Comparison of ENCODE assay signal across 8 cellular contexts in the genomic region with DNA sequence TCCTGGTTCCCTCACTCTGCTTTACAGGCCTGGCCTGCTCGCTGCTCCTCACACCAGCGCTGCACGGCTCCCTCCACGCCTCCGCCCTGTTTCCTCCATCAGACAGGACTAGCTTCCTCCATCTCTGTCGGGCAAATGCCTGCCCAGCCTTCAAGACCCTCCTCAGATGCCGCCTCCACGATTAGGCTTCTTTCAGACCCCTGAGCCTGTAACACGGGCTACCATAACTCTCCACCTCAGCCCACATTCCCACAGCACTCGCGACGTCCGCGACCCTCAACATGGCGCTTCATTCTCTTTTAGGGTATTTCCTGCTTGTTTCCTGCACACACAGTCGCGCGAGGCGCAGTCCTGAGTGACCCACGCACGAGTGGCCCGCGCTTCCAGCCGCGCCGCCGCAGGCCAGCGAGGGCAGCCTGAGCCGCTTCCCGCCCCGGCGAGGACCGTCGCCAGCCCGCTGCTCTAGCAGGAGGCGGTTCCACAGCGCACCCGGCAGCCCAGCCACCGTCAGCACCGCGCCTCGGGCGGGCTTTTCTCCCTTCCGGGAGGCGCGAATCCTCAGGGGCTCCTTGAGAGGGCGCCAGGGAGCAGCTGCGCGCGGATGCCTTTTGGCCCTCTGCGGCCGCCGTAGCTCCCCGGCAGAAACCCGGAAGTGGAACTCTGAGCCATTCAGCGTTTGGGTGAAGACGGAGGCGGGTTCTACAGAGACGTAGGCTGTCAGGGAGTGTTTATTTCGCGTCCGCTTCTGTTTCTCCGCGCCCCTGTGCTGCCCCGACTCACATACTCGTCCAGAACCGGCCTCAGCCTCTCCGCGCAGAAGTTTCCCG. TPM values are rescaled to one million over a fixed set of nuclear protein-coding genes. Genes with fewer than 3 reads are reported as not detected.
DNase-seq lines count a peak whose midpoint lies in the region; ATAC-seq lines count a peak whose summit lies in the region.

TSS of gene FRG1 (plus strand) at position 695 of the 827 bp plus-strand sequence. CDS start 138 bp downstream, outside the sequence.

- peaks cover 49 to 56% (median 51%) of the 10 kb centered on the region in 3 donors for H3K4me1 Mint-ChIP-seq in T-cell

- peaks cover 30% of the 10 kb centered on the region for H3K36me3 Mint-ChIP-seq in T-cell

- peak within 1 kb of the TSS; percentile 95 to 97 (median 97) for H3K4me3 Mint-ChIP-seq in T-cell

- peak; percentile 99 for ATAC-seq in GM18858 (IDR thresholded peaks at IDR 0.05; ENCODE audit: unreplicated experiment)
- peak; percentile 100 for ATAC-seq in HG03064 (IDR thresholded peaks at IDR 0.05; ENCODE audit: low read depth, unreplicated experiment)
- peak; percentile 94 to 98 (median 98) for ATAC-seq in T-cell (replicated peaks in 1 of 4)

- peaks cover 0 to 10% (median 7%) of the 10 kb centered on the region in 3 donors for H3K9me3 Mint-ChIP-seq in T-cell

- peaks cover 0 to 2% of the 10 kb centered on the region in 2 donors for H3K27me3 Mint-ChIP-seq in T-cell

- CTCF ChIA-PET in T-cell (lab: Charles Lee), result no interaction called here

- DNase-seq in T-cell (peak; percentile 91 to 98 (median 96)), T47D (ENCODE audit: low read depth in 1 of 2, low spot score in 1 of 2) (peak; percentile 46 to 95), inferior parietal cortex (ENCODE audit: extremely low spot score) (peak; percentile 91), NCI-H2081 treated with DMSO at 0.1 percent for 48 hours (lab: John Stamatoyannopoulos, UW) (no peak), AML-193 (lab: John Stamatoyannopoulos, UW) (no peak)
- peak; percentile 96 to 97 for DNase-seq in stimulated activated CD4-positive, alpha-beta T cell treated with anti-CD3 and anti-CD28 coated beads, Interleukin-15, amount 100 ng/mL, for 1 hour (ENCODE audit: low read depth in 1 of 2, low spot score in 1 of 2)

- H3K27ac Mint-ChIP-seq in T-cell, result peak within 1 kb of the TSS; percentile 96 to 98

- POLR2A ChIA-PET in T-cell (lab: Charles Lee), result interaction anchor here in 1 of 2 donors (0.6 kb wide), 1 partner anchor 16 kb away, joined by 3 read pairs; no protein-coding TSS in a partner anchor

- in situ Hi-C loops in T47D (cut with HindIII; ENCODE audit: low pct_unique_long_range_greater_than_20kb, low sequenced_read_pairs), result no loop called here

RNA-seq across cellular contexts. Expression of gene FRG1, which starts in this region (rescaled TPM):
- total RNA-seq in T-cell, result 10 to 100 TPM; 42.4 to 52.9 (median 49.1) TPM

Comparison
In these comparisons a context has a peak if more than half of its experiments do, and no peak if none do; other contexts are left out.
1. DNase-seq: peak in T-cell (34 of 34), T47D (2 of 2), inferior parietal cortex (single experiment) and stimulated activated CD4-positive, alpha-beta T cell treated with anti-CD3 and anti-CD28 coated beads, Interleukin-15, amount 100 ng/mL, for 1 hour (2 of 2); none in NCI-H2081 treated with DMSO at 0.1 percent for 48 hours (single experiment) and AML-193 (0 of 2).
2. Peak in every context shown above with its lines, with median percentiles within 50 percentile points of each other: ATAC-seq.